Comparison of ENCODE assay signal across 18 cellular contexts in genomic region chr17:38789185-38789584, GRCh38. TPM values are rescaled to one million over a fixed set of nuclear protein-coding genes. Genes with fewer than 3 reads are reported as not detected.
A peak's percentile ranks its signal among the peaks of the same experiment; 100 is the strongest.
DNase-seq lines count a peak whose midpoint lies in the region; TF ChIP-seq lines count a peak whose summit lies in the region.
"Had no signal": no experiment of that assay in that cellular context is flagged by ENCODE, and none has a peak within 500 bp of the region (broad histone marks: within the 10 kb centered on the region; RNA-seq: fewer than 3 reads in every experiment).

No MANE protein-coding gene starts in this region.

- H3K4me1 Mint-ChIP-seq in endodermal cell = peaks cover 36% of the 10 kb centered on the region
- peaks cover 10% of the 10 kb centered on the region for H3K4me1 Mint-ChIP-seq in nephron

- peaks cover 41% of the 10 kb centered on the region for H3K36me3 Mint-ChIP-seq in endodermal cell (ENCODE audit: low read depth)
- H3K36me3 Mint-ChIP-seq in nephron (ENCODE audit: low read depth) = peaks cover 38% of the 10 kb centered on the region

- H3K27me3 ChIP-seq in GM23248 (replicated peaks; ENCODE audit: insufficient read depth) = no peaks in the 10 kb centered on the region
- no peaks in the 10 kb centered on the region for H3K27me3 ChIP-seq in endodermal cell (ENCODE audit: control insufficient read depth, insufficient read depth, low read length, poor library complexity, severe bottlenecking)
- H3K27me3 ChIP-seq in sigmoid colon = no peaks in the 10 kb centered on the region
- H3K27me3 ChIP-seq: spleen had no signal

- H3K9ac ChIP-seq in GM23248 (no peak overlapping the region), endodermal cell (ENCODE audit: extremely low read depth, low read length, poor library complexity, severe bottlenecking) (peak overlapping the region; percentile 4)

- in situ Hi-C loops in GM23248 (cut with MboI) = no loop called here

- H3K27ac Mint-ChIP-seq in endodermal cell (peak overlapping the region; percentile 91), nephron (peak overlapping the region in 2 of 3 experiments; percentile 16 to 31)
- H3K27ac Mint-ChIP-seq: activated naive CD8-positive, alpha-beta T cell treated with anti-CD3 and anti-CD28 coated beads, Interleukin-2, amount 50 U/mL, for 24 hours had no signal

- H3K4me1 ChIP-seq in GM23248 (ENCODE audit: insufficient read depth) = peaks cover 9% of the 10 kb centered on the region
- peaks cover 6% of the 10 kb centered on the region for H3K4me1 ChIP-seq in endodermal cell (ENCODE audit: control insufficient read depth, insufficient read depth, low read length)
- H3K4me1 ChIP-seq in sigmoid colon = peaks cover 0 to 14% (median 6%) of the 10 kb centered on the region in 4 donors

- peak overlapping the region; percentile 35 for H3K4me2 ChIP-seq in GM23248 (ENCODE audit: unreplicated experiment)

- H3K4me3 Mint-ChIP-seq in endodermal cell = peak overlapping the region; percentile 34
- H3K4me3 Mint-ChIP-seq in nephron = no peak overlapping the region
- H3K4me3 Mint-ChIP-seq: activated naive CD8-positive, alpha-beta T cell treated with anti-CD3 and anti-CD28 coated beads, Interleukin-2, amount 50 U/mL, for 24 hours; activated T-cell treated with anti-CD3 and anti-CD28 coated beads, Interleukin-2, amount 50 U/mL, for 4 hours had no signal

- WGBS in GM23248 (ENCODE audit: low coverage in 1 of 2, low lambda C conversion rate in 2 of 2, missing lambda C conversion rate in 2 of 2), 2 experiments = 0 to 7% methylated on average over 1 of the region's 1 CpG
- 0 to 4% methylated on average over 1 of the region's 1 CpG for WGBS in endodermal cell (ENCODE audit: insufficient coverage in 1 of 2, insufficient read length in 1 of 2), 2 experiments
- WGBS in sigmoid colon, 2 donors = 21 to 30% methylated on average over 1 of the region's 1 CpG

- no peak for TF ChIP-seq EP300 in sigmoid colon (IDR thresholded peaks at IDR 0.05)

- no peaks in the 10 kb centered on the region for H3K9me3 Mint-ChIP-seq in endodermal cell
- no peaks in the 10 kb centered on the region for H3K9me3 Mint-ChIP-seq in nephron
- H3K9me3 Mint-ChIP-seq: activated naive CD8-positive, alpha-beta T cell treated with anti-CD3 and anti-CD28 coated beads, Interleukin-2, amount 50 U/mL, for 24 hours; activated T-cell treated with anti-CD3 and anti-CD28 coated beads, Interleukin-2, amount 50 U/mL, for 4 hours had no signal

- TF ChIP-seq POLR2A in sigmoid colon (IDR thresholded peaks at IDR 0.05) = no peak

- peaks cover 5% of the 10 kb centered on the region; the same call in 1 of the 2 replicates for H3F3A ChIP-seq in GM23248 (ENCODE audit: insufficient read depth)

- peak; percentile 15 for DNase-seq in GM23248
- DNase-seq in NCI-H82 treated with DMSO at 0.1 percent for 48 hours (lab: John Stamatoyannopoulos, UW; ENCODE audit: unreplicated experiment) = peak; percentile 99
- peak; percentile 86 for DNase-seq in endodermal cell
- no peak for DNase-seq in head of caudate nucleus
- no peak for DNase-seq in sigmoid colon
- no peak for DNase-seq in stimulated activated CD4-positive, alpha-beta T cell treated with anti-CD3 and anti-CD28 coated beads, Interleukin-12 subunit alpha, Interleukin-12 subunit beta, amount 100 ng/mL, for 4 hours
- DNase-seq in AG20443 (ENCODE audit: low spot score) = no peak
- DNase-seq: activated CD4-positive, alpha-beta T cell treated with anti-CD3 and anti-CD28 coated beads for 48 hours; activated naive CD8-positive, alpha-beta T cell treated with anti-CD3 and anti-CD28 coated beads, Interleukin-2, amount 50 U/mL, for 24 hours; activated T-cell treated with anti-CD3 and anti-CD28 coated beads, Interleukin-2, amount 50 U/mL, for 4 hours; erythroblast; NCI-H1694 treated with DMSO at 0.1 percent for 48 hours; nucleus accumbens; spleen; substantia nigra; T-helper 2 cell had no signal

- H3K4me3 ChIP-seq in GM23248 = no peak overlapping the region
- H3K4me3 ChIP-seq in endodermal cell (ENCODE audit: low read length) = peak overlapping the region; percentile 21
- no peak overlapping the region for H3K4me3 ChIP-seq in sigmoid colon
- H3K4me3 ChIP-seq: lung, spleen had no signal

- peaks cover 85% of the 10 kb centered on the region for H3K79me2 ChIP-seq in GM23248 (ENCODE audit: insufficient read depth)

- TF ChIP-seq CTCF in endodermal cell (conservative IDR thresholded peaks at IDR 0.05) = no peak
- no peak for TF ChIP-seq CTCF in nephron (IDR thresholded peaks at IDR 0.05; ENCODE audit: unreplicated experiment in 3 of 3)
- TF ChIP-seq CTCF in sigmoid colon (IDR thresholded peaks at IDR 0.05) = no peak

- intact Hi-C loops in head of caudate nucleus (cut with DNase I) (no loop called here), sigmoid colon (cut with DNase I) (no loop called here)

- H3K36me3 ChIP-seq in GM23248 (ENCODE audit: low read depth) = peaks cover 11% of the 10 kb centered on the region
- peaks cover 44% of the 10 kb centered on the region for H3K36me3 ChIP-seq in endodermal cell (ENCODE audit: control insufficient read depth, insufficient read depth, low read length)
- H3K36me3 ChIP-seq in sigmoid colon = peaks cover 23 to 33% (median 28%) of the 10 kb centered on the region in 4 donors

- H3K9me3 ChIP-seq in GM23248 (ENCODE audit: low read depth) (no peaks in the 10 kb centered on the region), endodermal cell (ENCODE audit: control insufficient read depth, low read length) (no peaks in the 10 kb centered on the region), sigmoid colon (no peaks in the 10 kb centered on the region)
- H3K9me3 ChIP-seq: spleen had no signal

- H4K20me1 ChIP-seq in GM23248 (ENCODE audit: insufficient read depth) = peaks cover 4% of the 10 kb centered on the region; the same call in 1 of the 2 replicates

- no peaks in the 10 kb centered on the region for H3K9me2 ChIP-seq in GM23248 (ENCODE audit: insufficient read depth)

- H2AFZ ChIP-seq in GM23248 = no peak overlapping the region

- H3K27me3 Mint-ChIP-seq in endodermal cell (ENCODE audit: insufficient read depth) (no peaks in the 10 kb centered on the region), nephron (ENCODE audit: low read depth) (no peaks in the 10 kb centered on the region)
- H3K27me3 Mint-ChIP-seq: activated naive CD8-positive, alpha-beta T cell treated with anti-CD3 and anti-CD28 coated beads, Interleukin-2, amount 50 U/mL, for 24 hours had no signal

- H3K27ac ChIP-seq in GM23248 (no peak overlapping the region), endodermal cell (ENCODE audit: low read depth, low read length) (peak overlapping the region; percentile 10), sigmoid colon (no peak overlapping the region)

RNA-seq across cellular contexts. Expression of gene PIP4K2B, which starts 10.2 kb away (rescaled TPM):
- total RNA-seq in GM23248 (2014; rRNA removed; shearing (Covaris generic)) = 43.6 and 65.8 TPM in 2 replicates
- polyA plus RNA-seq in GM23248 (2016; fragmentation: Nextera tagmentation; extraction: Ambion mirVana) = 12.8 and 13.4 TPM in 2 replicates
- 10 to 100 TPM; 74.3 to 91.6 TPM for total RNA-seq in endodermal cell
- polyA plus RNA-seq in endodermal cell (2013, experiment 1 of 2) = 63.1 TPM
- polyA plus RNA-seq in endodermal cell (2013, experiment 2 of 2) = 63.1 TPM
- 10 to 100 TPM; 44.1 to 50.1 (median 44.6) TPM for total RNA-seq in sigmoid colon
- 10 to 100 TPM in 1 of 3 donors, 1 to 10 TPM in 2; 5.1 to 21.6 (median 6.6) TPM for polyA plus RNA-seq in sigmoid colon

RNA-seq across cellular contexts. Expression of gene CWC25, which starts 35.9 kb away (rescaled TPM):
- total RNA-seq in GM23248 (2014; rRNA removed; shearing (Covaris generic)) = 9.7 and 18.7 TPM in 2 replicates
- polyA plus RNA-seq in GM23248 (2016; fragmentation: Nextera tagmentation; extraction: Ambion mirVana) (13.3 and 14.2 TPM in 2 replicates), sigmoid colon (10 to 100 TPM; 11.3 to 16.4 (median 11.4) TPM)
- total RNA-seq in endodermal cell (10 to 100 TPM; 14.6 to 15.0 TPM), sigmoid colon (10 to 100 TPM; 15.6 to 32.4 (median 17.3) TPM)
- 17.2 TPM for polyA plus RNA-seq in endodermal cell (2013, experiment 1 of 2)
- polyA plus RNA-seq in endodermal cell (2013, experiment 2 of 2) = 16.7 TPM

RNA-seq across cellular contexts. Expression of gene PSMB3, which starts 36.6 kb away (rescaled TPM):
- 149 and 227 TPM in 2 replicates for total RNA-seq in GM23248 (2014; rRNA removed; shearing (Covaris generic))
- polyA plus RNA-seq in GM23248 (2016; fragmentation: Nextera tagmentation; extraction: Ambion mirVana) (308 and 310 TPM in 2 replicates), sigmoid colon (100 to 1,000 TPM; 246 to 280 (median 258) TPM)
- total RNA-seq in endodermal cell (100 to 1,000 TPM; 192 to 244 TPM), sigmoid colon (100 to 1,000 TPM; 135 to 198 (median 153) TPM)
- 230 TPM for polyA plus RNA-seq in endodermal cell (2013, experiment 1 of 2)
- polyA plus RNA-seq in endodermal cell (2013, experiment 2 of 2) = 230 TPM

RNA-seq across cellular contexts. Expression of gene PCGF2, which starts 41.0 kb away (rescaled TPM):
- 3.5 and 3.8 TPM in 2 replicates for total RNA-seq in GM23248 (2014; rRNA removed; shearing (Covaris generic))
- polyA plus RNA-seq in GM23248 (2016; fragmentation: Nextera tagmentation; extraction: Ambion mirVana) (4.6 and 5.5 TPM in 2 replicates), sigmoid colon (10 to 100 TPM; 19.6 to 32.6 (median 22.8) TPM)
- total RNA-seq in endodermal cell (100 to 1,000 TPM; 101 to 106 TPM), sigmoid colon (1 to 10 TPM; 4.3 to 8.9 (median 5.6) TPM)
- polyA plus RNA-seq in endodermal cell (2013, experiment 1 of 2) = 83.8 TPM
- polyA plus RNA-seq in endodermal cell (2013, experiment 2 of 2) = 72.3 TPM

RNA-seq across cellular contexts. Expression of gene CISD3, which starts 59.0 kb away (rescaled TPM):
- 6.1 and 7.2 TPM in 2 replicates for total RNA-seq in GM23248 (2014; rRNA removed; shearing (Covaris generic))
- polyA plus RNA-seq in GM23248 (2016; fragmentation: Nextera tagmentation; extraction: Ambion mirVana) (44.6 and 49.9 TPM in 2 replicates), sigmoid colon (100 to 1,000 TPM; 104 to 115 (median 108) TPM)
- total RNA-seq in endodermal cell (10 to 100 TPM in 1 of 2 donors, 1 to 10 TPM in 1; 8.9 to 11.2 TPM), sigmoid colon (10 to 100 TPM in 3 of 4 donors, 1 to 10 TPM in 1; 9.2 to 19.3 (median 14.6) TPM)
- 5.7 TPM for polyA plus RNA-seq in endodermal cell (2013, experiment 1 of 2)
- 6.3 TPM for polyA plus RNA-seq in endodermal cell (2013, experiment 2 of 2)

Comparison
In these comparisons a context has a peak if more than half of its experiments do, and no peak if none do; other contexts are left out.
1. DNase-seq: peak in GM23248 (single experiment), NCI-H82 treated with DMSO at 0.1 percent for 48 hours (single experiment) and endodermal cell (single experiment); none in head of caudate nucleus (0 of 42), sigmoid colon (single experiment), stimulated activated CD4-positive, alpha-beta T cell treated with anti-CD3 and anti-CD28 coated beads, Interleukin-12 subunit alpha, Interleukin-12 subunit beta, amount 100 ng/mL, for 4 hours (single experiment) and AG20443 (single experiment).